Comparison of ENCODE assay signal across 9 cellular contexts in the genomic region with DNA sequence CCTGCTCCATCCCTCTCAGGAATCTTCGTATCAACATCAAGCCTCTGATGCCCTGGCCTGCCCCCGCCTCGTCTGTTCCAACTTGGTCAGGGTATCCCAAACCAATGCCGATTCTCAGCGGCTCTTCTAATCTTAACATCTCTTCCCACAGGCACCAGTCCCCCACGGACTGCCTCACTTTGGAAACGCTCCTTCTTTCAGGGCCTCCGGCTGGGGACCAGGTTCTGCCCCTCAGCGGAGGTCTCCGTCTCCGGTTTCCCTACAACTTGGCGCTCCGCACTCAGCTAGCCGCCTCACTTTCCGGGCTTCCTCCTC. TPM values are rescaled to one million over a fixed set of nuclear protein-coding genes. Genes with fewer than 3 reads are reported as not detected.
DNase-seq lines count a peak whose midpoint lies in the region; TF ChIP-seq lines count a peak whose summit lies in the region.
"Had no signal": no experiment of that assay in that cellular context is flagged by ENCODE, and none has a peak within 500 bp of the region (broad histone marks: within the 10 kb centered on the region; RNA-seq: fewer than 3 reads in every experiment).

No MANE protein-coding gene starts in this region.

- TF ChIP-seq CTCF in colonic mucosa (IDR thresholded peaks at IDR 0.05) (no peak), nephron (IDR thresholded peaks at IDR 0.05; ENCODE audit: unreplicated experiment in 3 of 3) (no peak)

- peak overlapping the region in 2 of 3 experiments; percentile 99 for H3K27ac Mint-ChIP-seq in nephron

- no peaks in the 10 kb centered on the region for H3K9me3 Mint-ChIP-seq in nephron

- peaks cover 11% of the 10 kb centered on the region; the same call in 1 of the 2 replicates for H3K4me1 ChIP-seq in HUES48 (ENCODE audit: control insufficient read depth, insufficient read depth, low read length)
- peaks cover 3% of the 10 kb centered on the region for H3K4me1 ChIP-seq in colonic mucosa

- H3K4me1 Mint-ChIP-seq in nephron = peaks cover 33% of the 10 kb centered on the region

- peaks cover 45% of the 10 kb centered on the region for H3K36me3 ChIP-seq in HUES48 (ENCODE audit: control insufficient read depth, insufficient read depth, low read length)
- H3K36me3 ChIP-seq in colonic mucosa = peaks cover 8% of the 10 kb centered on the region

- intact Hi-C loops in colonic mucosa (cut with DNase I) = no loop called here

- DNase-seq in colonic mucosa (no peak), NCI-H146 treated with DMSO at 0.1 percent for 48 hours (lab: John Stamatoyannopoulos, UW; ENCODE audit: unreplicated experiment) (no peak), A172 (ENCODE audit: low spot score) (no peak), mucosa of gallbladder (ENCODE audit: low spot score) (no peak), inferior parietal cortex (ENCODE audit: extremely low spot score) (no peak)

- no peaks in the 10 kb centered on the region for H3K9me3 ChIP-seq in HUES48 (ENCODE audit: control insufficient read depth, insufficient read depth, low read length)
- no peaks in the 10 kb centered on the region for H3K9me3 ChIP-seq in colonic mucosa

- H3K27me3 ChIP-seq in HUES48 (ENCODE audit: control insufficient read depth, insufficient read depth, low read length) = no peaks in the 10 kb centered on the region
- H3K27me3 ChIP-seq in colonic mucosa = no peaks in the 10 kb centered on the region

- peaks cover 31% of the 10 kb centered on the region for H3K36me3 Mint-ChIP-seq in nephron (ENCODE audit: low read depth)

- H3K4me3 ChIP-seq in GM08714 (ENCODE audit: low read length) (peak overlapping the region; percentile 82), HUES48 (ENCODE audit: low read depth, low read length) (peak overlapping the region; percentile 88), colonic mucosa (peak overlapping the region; percentile 83)

- H3K27ac ChIP-seq in HUES48 (ENCODE audit: low read depth, low read length) (no peak overlapping the region), colonic mucosa (peak overlapping the region; percentile 86)

- H3K9ac ChIP-seq in HUES48 (ENCODE audit: low read depth, low read length) = peak overlapping the region; percentile 45
- peak overlapping the region; percentile 66 to 82 for H3K9ac ChIP-seq in colonic mucosa (ENCODE audit: low read depth in 2 of 2, low read length in 2 of 2)

- H3K27me3 Mint-ChIP-seq in nephron (ENCODE audit: low read depth) = no peaks in the 10 kb centered on the region

- peak overlapping the region; percentile 94 to 98 (median 95) for H3K4me3 Mint-ChIP-seq in nephron

RNA-seq across cellular contexts. Expression of gene ABCF2, which starts 0.5 kb away (rescaled TPM):
- total RNA-seq in colonic mucosa (10 to 100 TPM; 25.6 to 38.3 TPM), mucosa of gallbladder (25.3 TPM)
- total RNA-seq in A172 (2014; rRNA removed; shearing (Covaris generic)) = 55.6 and 65.6 TPM in 2 replicates

RNA-seq across cellular contexts. Expression of gene CHPF2, which starts 5.8 kb away (rescaled TPM):
- total RNA-seq in colonic mucosa = 10 to 100 TPM; 36.2 to 42.7 TPM
- 36.5 and 37.8 TPM in 2 replicates for total RNA-seq in A172 (2014; rRNA removed; shearing (Covaris generic))
- total RNA-seq in mucosa of gallbladder = 52.3 TPM

RNA-seq across cellular contexts. Expression of gene H2BK1, which starts 16.2 kb away (rescaled TPM):
- total RNA-seq in colonic mucosa (not detected), mucosa of gallbladder (not detected)
- not detected in 2 replicates for total RNA-seq in A172 (2014; rRNA removed; shearing (Covaris generic))
- total RNA-seq: LHCN-M2 had no signal

RNA-seq across cellular contexts. Expression of gene SMARCD3, which starts 22.0 kb away (rescaled TPM):
- total RNA-seq in colonic mucosa = 1 to 10 TPM; 4.3 to 6.7 TPM
- 22.2 and 26.7 TPM in 2 replicates for total RNA-seq in A172 (2014; rRNA removed; shearing (Covaris generic))
- total RNA-seq in mucosa of gallbladder = 56.3 TPM

RNA-seq across cellular contexts. Expression of gene ASB10, which starts 39.5 kb away (rescaled TPM):
- total RNA-seq in colonic mucosa = not detected
- total RNA-seq in A172 (2014; rRNA removed; shearing (Covaris generic)) = not detected in 2 replicates
- not detected for total RNA-seq in mucosa of gallbladder
- total RNA-seq: LHCN-M2 had no signal
